In the genomic region with DNA sequence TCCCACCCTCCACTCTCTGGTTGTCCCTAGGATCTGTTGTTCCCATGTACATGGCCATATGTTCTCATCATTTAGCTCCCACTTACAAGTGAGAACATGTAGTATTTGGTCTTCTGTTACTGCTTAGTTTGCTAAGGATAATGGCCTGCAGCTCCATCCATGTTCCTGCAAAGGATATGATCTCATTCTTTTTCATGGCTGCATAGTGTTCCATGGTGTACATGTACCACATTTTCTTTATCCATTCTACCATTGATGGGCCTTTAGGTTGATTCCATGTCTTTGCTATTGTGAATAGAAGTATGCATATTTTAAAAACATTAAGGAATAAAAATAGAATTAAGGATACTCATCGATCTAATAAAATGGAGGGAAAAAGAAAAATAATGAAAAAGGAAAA, we compare ENCODE assay signal across 8 cellular contexts.
"Had no signal": no experiment of that assay in that cellular context is flagged by ENCODE, and none has a peak within 500 bp of the region (broad histone marks: within the 10 kb centered on the region; RNA-seq: fewer than 3 reads in every experiment).

No MANE protein-coding gene starts in this region.

- FAIRE-seq: G401.6, GM12878, GM12891, GM12892, GM18507, GM19239 had no signal

- DNase-seq: GDM1, GF-D8 had no signal

- H3K4me3 ChIP-seq: GM12878 had no signal

- ATAC-seq: GM12878 had no signal
